ENCODE assay signal across 8 cellular contexts in the genomic region with DNA sequence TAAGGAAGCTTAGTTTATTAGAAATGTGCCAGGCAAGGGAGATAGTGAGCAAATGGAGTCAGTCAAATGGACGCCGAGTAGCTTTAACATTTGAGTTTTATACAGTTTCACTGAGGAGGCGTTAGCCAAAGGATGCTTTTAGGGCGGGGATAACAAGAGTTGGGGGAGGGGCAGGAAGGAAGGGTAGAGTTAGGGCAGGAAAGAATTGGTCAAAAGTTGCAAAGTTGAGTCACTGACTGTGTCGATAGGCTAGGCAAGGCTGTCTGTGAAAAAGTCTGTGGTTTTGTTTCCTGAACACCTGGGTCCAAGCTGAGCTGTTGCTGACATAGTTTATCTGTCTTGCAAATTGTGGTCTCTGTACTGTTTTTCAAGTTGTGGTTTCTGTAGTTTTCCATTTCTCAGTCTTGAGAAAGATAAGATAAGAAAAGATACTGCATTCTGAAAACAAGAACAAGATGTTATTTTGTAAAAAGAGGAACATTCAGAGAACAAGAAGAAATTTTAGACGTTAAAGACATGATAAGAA.
A peak's percentile ranks its signal among the peaks of the same experiment; 100 is the strongest.
DNase-seq lines count a peak whose midpoint lies in the region; ATAC-seq, FAIRE-seq and TF ChIP-seq lines count a peak whose summit lies in the region.

No MANE protein-coding gene starts in this region.

- no peak overlapping the region for H2AFZ ChIP-seq in mammary epithelial cell (ENCODE audit: low read depth, low read length)

- no peaks in the 10 kb centered on the region for H3K79me2 ChIP-seq in mammary epithelial cell (ENCODE audit: insufficient read depth, low read length)

- H3K36me3 ChIP-seq in mammary epithelial cell (ENCODE audit: insufficient read depth, low read length) (no peaks in the 10 kb centered on the region), pancreas (no peaks in the 10 kb centered on the region), psoas muscle (ENCODE audit: insufficient read depth in 1 of 2, low read depth in 1 of 2) (no peaks in the 10 kb centered on the region)

- no peak for FAIRE-seq in pancreas (lab: Jason Lieb, UNC)

- 75% methylated on average over 6 of the region's 6 CpGs for WGBS in mammary epithelial cell (ENCODE audit: low coverage, missing lambda C conversion rate)
- 57 to 63% methylated on average over 6 of the region's 6 CpGs for WGBS in pancreas, 2 donors
- whole genome bisulfite sequencing in psoas muscle, 3 donors, result 49 to 62% (median 50%) methylated on average over 6 of the region's 6 CpGs

- H3K4me3 ChIP-seq in mammary epithelial cell (replicated peaks in 1 of 3; ENCODE audit: insufficient read depth in 1 of 3, low read depth in 2 of 3, low read length in 3 of 3) (no peak overlapping the region), pancreas (no peak overlapping the region), psoas muscle (no peak overlapping the region)

- H3K27me3 ChIP-seq in mammary epithelial cell (ENCODE audit: insufficient read depth, low read length) (no peaks in the 10 kb centered on the region), pancreas (no peaks in the 10 kb centered on the region), psoas muscle (ENCODE audit: insufficient read depth in 3 of 3, low read length in 2 of 3) (no peaks in the 10 kb centered on the region)

- no peaks in the 10 kb centered on the region for H4K20me1 ChIP-seq in mammary epithelial cell (ENCODE audit: insufficient read depth, low read length)

- H3K9me3 ChIP-seq in mammary epithelial cell (replicated peaks; ENCODE audit: insufficient read depth, low read length) (no peaks in the 10 kb centered on the region), pancreas (no peaks in the 10 kb centered on the region), psoas muscle (no peaks in the 10 kb centered on the region)

- TF ChIP-seq CTCF in mammary epithelial cell (conservative IDR thresholded peaks at IDR 0.05 in 1 of 2, IDR thresholded peaks at IDR 0.05 in 1 of 2; ENCODE audit: extremely low read depth in 1 of 2, insufficient read depth in 1 of 2, low read depth in 1 of 2, low read length in 2 of 2) (no peak), pancreas (IDR thresholded peaks at IDR 0.05) (no peak), psoas muscle (IDR thresholded peaks at IDR 0.05) (no peak)

- H3K4me2 ChIP-seq in mammary epithelial cell (ENCODE audit: insufficient read depth, low read depth, low read length), result no peak overlapping the region

- dilution Hi-C loops in mammary epithelial cell (cut with HindIII; ENCODE audit: low sequenced_read_pairs), result loop anchor here (5.0 kb wide), 3 partner anchors 56 to 356 kb away; no protein-coding TSS in a partner anchor

- DNase-seq in UCSD-AML1 (lab: John Stamatoyannopoulos, UW; ENCODE audit: unreplicated experiment) (peak; percentile 55), mammary epithelial cell (peak; percentile 49), pancreas (peak in 2 of 6 donors; percentile 7 to 29), DMS153 treated with DMSO at 0.1 percent for 48 hours (lab: John Stamatoyannopoulos, UW; ENCODE audit: unreplicated experiment) (no peak), NCI-H345 (lab: John Stamatoyannopoulos, UW) (no peak), psoas muscle (no peak)

- H3K4me1 ChIP-seq in mammary epithelial cell (ENCODE audit: insufficient read depth, low read length), result no peaks in the 10 kb centered on the region
- H3K4me1 ChIP-seq in pancreas, result peaks cover 0 to 5% (median 0%) of the 10 kb centered on the region in 3 donors
- H3K4me1 ChIP-seq in psoas muscle, result no peaks in the 10 kb centered on the region

- H3K9ac ChIP-seq in mammary epithelial cell (ENCODE audit: insufficient read depth, low read length), result no peak overlapping the region

- H3K27ac ChIP-seq in mammary epithelial cell (ENCODE audit: insufficient read depth, low read depth, low read length) (no peak overlapping the region), pancreas (peak overlapping the region in 1 of 4 donors; percentile 37), psoas muscle (no peak overlapping the region)

- intact Hi-C loops in mammary epithelial cell (cut with micrococcal nuclease), result no loop called here
- intact Hi-C loops in pancreas (cut with DNase I), result no loop called here
- intact Hi-C loops in psoas muscle (cut with DNase I), result no loop called here

- CTCF ChIA-PET in mammary epithelial cell (lab: Charles Lee; ENCODE audit: low non-redundant PET), result interaction anchor here (0.6 kb wide), 1 partner anchor 8 kb away, joined by 4 read pairs; no protein-coding TSS in a partner anchor

- in situ Hi-C loops in mammary epithelial cell (cut with MboI; ENCODE audit: low sequenced_read_pairs in 2 of 2), result no loop called here

- no TSS peak for BruUV-seq in mammary epithelial cell (replicated peaks; lab: Mats Ljungman, UMichigan)

- ATAC-seq in GM19328 (IDR thresholded peaks at IDR 0.05; ENCODE audit: unreplicated experiment) (peak; percentile 99), HG03280 (IDR thresholded peaks at IDR 0.05; ENCODE audit: unreplicated experiment) (peak; percentile 99), pancreas (peak in 3 of 4 donors; percentile 37 to 70 (median 64)), psoas muscle (no peak)

Comparison
In these comparisons a context has a peak if more than half of its experiments do, and no peak if none do; other contexts are left out.
1. ATAC-seq: peak in GM19328 (single experiment), HG03280 (single experiment) and pancreas (3 of 4); none in psoas muscle (0 of 4).
2. DNase-seq: peak in UCSD-AML1 (single experiment) and mammary epithelial cell (single experiment); none in DMS153 treated with DMSO at 0.1 percent for 48 hours (single experiment), NCI-H345 (single experiment) and psoas muscle (0 of 2).